Comparison of ENCODE assay signal across 19 cellular contexts in genomic region chr13:31361673-31362072, GRCh38.
DNase-seq lines count a peak whose midpoint lies in the region; ATAC-seq, FAIRE-seq and TF ChIP-seq lines count a peak whose summit lies in the region.
"Had no signal": no experiment of that assay in that cellular context is flagged by ENCODE, and none has a peak within 500 bp of the region (broad histone marks: within the 10 kb centered on the region; RNA-seq: fewer than 3 reads in every experiment).

No MANE protein-coding gene starts in this region.

- POLR2A ChIA-PET in naive thymus-derived CD4-positive, alpha-beta T cell (lab: Charles Lee), result no interaction called here

- CTCF ChIA-PET in naive thymus-derived CD4-positive, alpha-beta T cell (lab: Charles Lee), result no interaction called here

- peaks cover 0 to 4% (median 0%) of the 10 kb centered on the region in 5 donors for H3K36me3 Mint-ChIP-seq in naive thymus-derived CD4-positive, alpha-beta T cell
- H3K36me3 Mint-ChIP-seq in activated CD4-positive, alpha-beta T cell treated with anti-CD3 and anti-CD28 coated beads, Interleukin-2, amount 10 ng/mL, durations not matched to agents 24 days and 14 days (ENCODE audit: low read depth), result no peaks in the 10 kb centered on the region

- no peaks in the 10 kb centered on the region for H3K4me1 ChIP-seq in naive thymus-derived CD4-positive, alpha-beta T cell (ENCODE audit: control insufficient read depth in 2 of 2, insufficient read depth in 2 of 2, low read length in 2 of 2)

- no peak for FAIRE-seq in bronchial epithelial cell (lab: Jason Lieb, UNC)
- FAIRE-seq: A204.1, D721Med had no signal

- no peaks in the 10 kb centered on the region for H3K4me1 Mint-ChIP-seq in naive thymus-derived CD4-positive, alpha-beta T cell
- H3K4me1 Mint-ChIP-seq in activated CD4-positive, alpha-beta T cell treated with anti-CD3 and anti-CD28 coated beads, Interleukin-2, amount 10 ng/mL, durations not matched to agents 24 days and 14 days, result no peaks in the 10 kb centered on the region
- H3K4me1 Mint-ChIP-seq: B cell had no signal

- no peak overlapping the region for H3K27ac Mint-ChIP-seq in naive thymus-derived CD4-positive, alpha-beta T cell
- no peak overlapping the region for H3K27ac Mint-ChIP-seq in activated CD4-positive, alpha-beta T cell treated with anti-CD3 and anti-CD28 coated beads, Interleukin-2, amount 10 ng/mL, durations not matched to agents 24 days and 14 days
- H3K27ac Mint-ChIP-seq: B cell; CD4-positive, alpha-beta T cell had no signal

- DNase-seq in ELR (ENCODE audit: low read depth) (peak; percentile 17), bronchial epithelial cell (ENCODE audit: low read depth) (peak; percentile 53), fibroblast of mammary gland (ENCODE audit: low read depth) (peak; percentile 24), myocyte (ENCODE audit: low read depth) (peak; percentile 11), iPS-NIHi7 (ENCODE audit: extremely low spot score) (no peak)
- DNase-seq in naive thymus-derived CD4-positive, alpha-beta T cell, result no peak
- no peak for DNase-seq in activated T-cell treated with anti-CD3 and anti-CD28 coated beads, Interleukin-2, amount 50 U/mL, for 1 hour
- no peak for DNase-seq in activated CD4-positive, alpha-beta T cell treated with anti-CD3 and anti-CD28 coated beads, Interleukin-2, amount 10 ng/mL, durations not matched to agents 24 days and 14 days
- DNase-seq: C1 segment of cervical spinal cord; CD4-positive, alpha-beta T cell; DMS153; DMS79 treated with DMSO at 0.1 percent for 48 hours; EL; GF-D8 had no signal

- intact Hi-C loops in naive thymus-derived CD4-positive, alpha-beta T cell (cut with micrococcal nuclease), result no loop called here
- intact Hi-C loops in activated CD4-positive, alpha-beta T cell treated with anti-CD3 and anti-CD28 coated beads, Interleukin-2, amount 10 ng/mL, durations not matched to agents 24 days and 14 days (cut with micrococcal nuclease), result no loop called here

- no peaks in the 10 kb centered on the region for H3K36me3 ChIP-seq in bronchial epithelial cell (ENCODE audit: control insufficient read depth, insufficient read depth, low read length)
- H3K36me3 ChIP-seq in naive thymus-derived CD4-positive, alpha-beta T cell (ENCODE audit: control insufficient read depth in 2 of 3, insufficient read depth in 3 of 3, low read length in 3 of 3), result no peaks in the 10 kb centered on the region

- no peak overlapping the region for H3K27ac ChIP-seq in naive thymus-derived CD4-positive, alpha-beta T cell (ENCODE audit: low read depth, low read length)
- H3K27ac ChIP-seq: HL-60 had no signal

- H3K27me3 Mint-ChIP-seq in naive thymus-derived CD4-positive, alpha-beta T cell, result peaks cover 0 to 18% (median 5%) of the 10 kb centered on the region in 5 donors
- no peaks in the 10 kb centered on the region for H3K27me3 Mint-ChIP-seq in activated CD4-positive, alpha-beta T cell treated with anti-CD3 and anti-CD28 coated beads, Interleukin-2, amount 10 ng/mL, durations not matched to agents 24 days and 14 days
- H3K27me3 Mint-ChIP-seq: B cell; CD4-positive, alpha-beta T cell had no signal

- no peak overlapping the region for H3K4me3 Mint-ChIP-seq in naive thymus-derived CD4-positive, alpha-beta T cell
- H3K4me3 Mint-ChIP-seq in activated CD4-positive, alpha-beta T cell treated with anti-CD3 and anti-CD28 coated beads, Interleukin-2, amount 10 ng/mL, durations not matched to agents 24 days and 14 days, result no peak overlapping the region
- H3K4me3 Mint-ChIP-seq: B cell; CD4-positive, alpha-beta T cell had no signal

- ATAC-seq in naive thymus-derived CD4-positive, alpha-beta T cell, result no peak
- ATAC-seq: HCT116 had no signal

- H3K27me3 ChIP-seq in bronchial epithelial cell (ENCODE audit: control insufficient read depth, insufficient read depth, low read length), result no peaks in the 10 kb centered on the region
- H3K27me3 ChIP-seq in naive thymus-derived CD4-positive, alpha-beta T cell (ENCODE audit: control insufficient read depth in 2 of 2, insufficient read depth in 2 of 2, low read length in 2 of 2), result no peaks in the 10 kb centered on the region

- H3K9me3 ChIP-seq in naive thymus-derived CD4-positive, alpha-beta T cell (ENCODE audit: control insufficient read depth in 2 of 3, low read length in 3 of 3), result peaks cover 0 to 12% (median 0%) of the 10 kb centered on the region in 3 experiments

- H3K9me3 Mint-ChIP-seq in naive thymus-derived CD4-positive, alpha-beta T cell, result peaks cover 0 to 24% (median 5%) of the 10 kb centered on the region in 11 donors
- no peaks in the 10 kb centered on the region for H3K9me3 Mint-ChIP-seq in activated CD4-positive, alpha-beta T cell treated with anti-CD3 and anti-CD28 coated beads, Interleukin-2, amount 10 ng/mL, durations not matched to agents 24 days and 14 days

- no peak overlapping the region for H3K4me3 ChIP-seq in bronchial epithelial cell (ENCODE audit: low read depth, low read length)
- H3K4me3 ChIP-seq in fibroblast of mammary gland (ENCODE audit: control insufficient read depth, low read depth, low read length), result no peak overlapping the region
- no peak overlapping the region for H3K4me3 ChIP-seq in naive thymus-derived CD4-positive, alpha-beta T cell (ENCODE audit: low read length)

- no peak for TF ChIP-seq CTCF in bronchial epithelial cell (IDR thresholded peaks at IDR 0.05; ENCODE audit: insufficient read depth, low read length, severe bottlenecking)
- no peak for TF ChIP-seq CTCF in fibroblast of mammary gland (conservative IDR thresholded peaks at IDR 0.05; ENCODE audit: control insufficient read depth, insufficient read depth, low read depth, low read length)

Comparison
In these comparisons a context has a peak if more than half of its experiments do, and no peak if none do; other contexts are left out.
1. DNase-seq: peak in ELR (single experiment), bronchial epithelial cell (single experiment), fibroblast of mammary gland (single experiment) and myocyte (single experiment); none in naive thymus-derived CD4-positive, alpha-beta T cell (0 of 9), activated T-cell treated with anti-CD3 and anti-CD28 coated beads, Interleukin-2, amount 50 U/mL, for 1 hour (single experiment), activated CD4-positive, alpha-beta T cell treated with anti-CD3 and anti-CD28 coated beads, Interleukin-2, amount 10 ng/mL, durations not matched to agents 24 days and 14 days (single experiment) and iPS-NIHi7 (single experiment).